In genomic region chr1:28882009-28882628, GRCh38 we compare ENCODE assay signal across 8 cellular contexts. TPM values are rescaled to one million over a fixed set of nuclear protein-coding genes. Genes with fewer than 3 reads are reported as not detected.
DNase-seq lines count a peak whose midpoint lies in the region; ATAC-seq and TF ChIP-seq lines count a peak whose summit lies in the region.

No MANE protein-coding gene starts in this region.

- H3K9me3 ChIP-seq in SJSA1 (replicated peaks) (no peaks in the 10 kb centered on the region), osteoblast (ENCODE audit: low read depth, low read length) (no peaks in the 10 kb centered on the region), tibial artery (no peaks in the 10 kb centered on the region)

- H3K4me2 ChIP-seq in osteoblast (ENCODE audit: insufficient read depth, low read length) = peak overlapping the region; percentile 14

- H2AFZ ChIP-seq in osteoblast (ENCODE audit: low read length) = peak overlapping the region; percentile 91

- intact Hi-C loops in tibial artery (cut with DNase I; ENCODE audit: low total_unique reads) = loop anchor here (1.0 to 2.0 kb wide), 2 partner anchors 152 to 317 kb away; no protein-coding TSS in a partner anchor

- TF ChIP-seq POLR2A in NB4 (IDR thresholded peaks at IDR 0.05; ENCODE audit: extremely low read depth, insufficient read length) = no peak

- no peaks in the 10 kb centered on the region for H3K79me2 ChIP-seq in osteoblast (ENCODE audit: insufficient read depth, low read length)

- no peak for ATAC-seq in GM18519 (IDR thresholded peaks at IDR 0.05; ENCODE audit: low FRiP score, unreplicated experiment)

- H3K4me1 ChIP-seq in SJSA1 (replicated peaks) (peaks cover 13% of the 10 kb centered on the region), osteoblast (ENCODE audit: insufficient read depth, low read length) (peaks cover 7% of the 10 kb centered on the region), tibial artery (peaks cover 0 to 31% (median 20%) of the 10 kb centered on the region in 4 donors)

- DNase-seq in GM04503 (ENCODE audit: low read depth) = peak; percentile 47
- peak; percentile 85 for DNase-seq in NB4 (ENCODE audit: low read depth)
- peak; percentile 70 to 86 for DNase-seq in SJSA1 (ENCODE audit: low read depth in 1 of 2, low spot score in 2 of 2)
- peak; percentile 92 for DNase-seq in activated effector memory CD4-positive, alpha-beta T cell treated with anti-CD3 and anti-CD28 coated beads, Interleukin-2, amount 50 U/mL, for 16 hours
- DNase-seq in foreskin melanocyte = peak; percentile 71
- DNase-seq in osteoblast (ENCODE audit: insufficient read length, low spot score, missing footprints) = peak; percentile 96
- peak; percentile 80 to 90 for DNase-seq in tibial artery

- H3K36me3 ChIP-seq in SJSA1 (no peaks in the 10 kb centered on the region), osteoblast (ENCODE audit: insufficient read depth, low read length) (no peaks in the 10 kb centered on the region), tibial artery (no peaks in the 10 kb centered on the region)

- TF ChIP-seq CTCF in NB4 (IDR thresholded peaks at IDR 0.05; ENCODE audit: low read depth, low read length) (peak; percentile 89), osteoblast (IDR thresholded peaks at IDR 0.05; ENCODE audit: extremely low read depth, low read depth, low read length) (peak; percentile 97), tibial artery (IDR thresholded peaks at IDR 0.05) (peak; percentile 88 to 96)

- H3K27me3 ChIP-seq in SJSA1 (replicated peaks) = no peaks in the 10 kb centered on the region
- no peaks in the 10 kb centered on the region for H3K27me3 ChIP-seq in osteoblast (ENCODE audit: insufficient read depth, low read length)
- H3K27me3 ChIP-seq in tibial artery = no peaks in the 10 kb centered on the region

- H3K27ac ChIP-seq in SJSA1 = no peak overlapping the region
- no peak overlapping the region for H3K27ac ChIP-seq in osteoblast (ENCODE audit: low read depth, low read length)
- peak overlapping the region in 1 of 2 donors; percentile 15 for H3K27ac ChIP-seq in tibial artery

- no peaks in the 10 kb centered on the region for H4K20me1 ChIP-seq in osteoblast (ENCODE audit: insufficient read depth, low read length)

- H3K4me3 ChIP-seq in NB4 (ENCODE audit: low read depth, low read length) (no peak overlapping the region), SJSA1 (no peak overlapping the region), osteoblast (ENCODE audit: insufficient read depth, low read length) (no peak overlapping the region), tibial artery (no peak overlapping the region)

RNA-seq across cellular contexts. Expression of gene EPB41, which starts 32.2 kb away (rescaled TPM):
- total RNA-seq in SJSA1 (2014; rRNA removed; shearing (Covaris generic)) = 2.1 and 5.3 TPM in 2 replicates
- 19.4 and 20.6 TPM in 2 replicates for total RNA-seq in osteoblast
